ENCODE assay signal across 1 cellular context in genomic region chr17:20944014-20944905, GRCh38.
TF ChIP-seq lines count a peak whose summit lies in the region.

No MANE protein-coding gene starts in this region.

TF ChIP-seq in SK-N-SH treated with all-trans-retinoic acid at 6 μM for 48 hours, 23 proteins besides CTCF, POLR2A, EP300 and RAD21 (continued from another document):
- no peak for TF ChIP-seq TSHZ2 (CRISPR knock-in tag; IDR thresholded peaks at IDR 0.05)
- no peak for TF ChIP-seq TOX (CRISPR knock-in tag; IDR thresholded peaks at IDR 0.05; ENCODE audit: borderline replicate concordance)
- TF ChIP-seq ZFP30 (CRISPR knock-in tag; IDR thresholded peaks at IDR 0.05), result no peak
